ENCODE assay signal across 19 cellular contexts in the genomic region with DNA sequence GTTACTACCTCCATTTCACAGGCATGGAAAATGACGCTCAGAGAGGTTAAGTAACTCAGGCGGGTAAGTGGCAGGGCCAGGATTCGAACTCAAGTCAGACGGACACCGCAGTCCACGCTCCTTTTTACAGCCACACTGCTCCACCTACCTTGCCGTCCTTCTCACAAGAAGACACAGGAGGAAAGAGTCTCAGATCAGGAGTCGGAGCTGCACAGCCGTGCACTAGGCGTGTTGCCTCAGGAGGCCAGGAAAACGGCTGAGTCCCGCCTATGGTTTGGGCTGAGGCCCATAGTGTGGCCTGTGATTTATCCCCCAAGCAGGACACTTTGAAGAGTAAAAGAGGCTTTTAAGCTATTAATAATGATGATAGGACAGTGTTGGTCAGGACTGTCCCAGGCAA. TPM values are rescaled to one million over a fixed set of nuclear protein-coding genes. Genes with fewer than 3 reads are reported as not detected.
DNase-seq lines count a peak whose midpoint lies in the region; ATAC-seq lines count a peak whose summit lies in the region.
"Had no signal": no experiment of that assay in that cellular context is flagged by ENCODE, and none has a peak within 500 bp of the region (broad histone marks: within the 10 kb centered on the region; RNA-seq: fewer than 3 reads in every experiment).

No MANE protein-coding gene starts in this region.

- peaks cover 17% of the 10 kb centered on the region for H3K36me3 Mint-ChIP-seq in activated CD8-positive, alpha-beta memory T cell treated with anti-CD3 and anti-CD28 coated beads, Interleukin-2, amount 10 ng/mL, durations not matched to agents 7 days and 5 days
- H3K36me3 Mint-ChIP-seq in T-cell = peaks cover 4% of the 10 kb centered on the region
- peaks cover 12% of the 10 kb centered on the region for H3K36me3 Mint-ChIP-seq in activated naive CD8-positive, alpha-beta T cell
- H3K36me3 Mint-ChIP-seq in naive thymus-derived CD4-positive, alpha-beta T cell = peaks cover 0 to 40% (median 0%) of the 10 kb centered on the region in 5 donors

- no peaks in the 10 kb centered on the region for H3K36me3 ChIP-seq in naive thymus-derived CD4-positive, alpha-beta T cell (ENCODE audit: control insufficient read depth in 2 of 3, insufficient read depth in 3 of 3, low read length in 3 of 3)

- DNase-seq in activated CD8-positive, alpha-beta memory T cell treated with anti-CD3 and anti-CD28 coated beads, Interleukin-2, amount 50 U/mL, for 48 hours = peak; percentile 48
- DNase-seq in activated CD8-positive, alpha-beta memory T cell treated with anti-CD3 and anti-CD28 coated beads, Interleukin-2, amount 10 ng/mL, durations not matched to agents 7 days and 5 days = no peak
- DNase-seq in T-cell = peak in 1 of 34 experiments; percentile 11
- DNase-seq in naive thymus-derived CD4-positive, alpha-beta T cell = peak in 1 of 9 donors; percentile 16
- DNase-seq in midbrain (lab: John Stamatoyannopoulos, UW) = no peak
- DNase-seq in amniotic stem cell (lab: John Stamatoyannopoulos, UW) = no peak
- DNase-seq: HCEC 1CT, NCI-H1417, NCI-H2029, NCI-H2171 treated with DMSO at 0.1 percent for 48 hours, NCI-H774 had no signal

- H3K4me1 Mint-ChIP-seq in activated CD8-positive, alpha-beta memory T cell treated with anti-CD3 and anti-CD28 coated beads, Interleukin-2, amount 10 ng/mL, durations not matched to agents 7 days and 5 days = peaks cover 70% of the 10 kb centered on the region
- H3K4me1 Mint-ChIP-seq in T-cell = peaks cover 61 to 70% (median 65%) of the 10 kb centered on the region in 3 donors
- peaks cover 74% of the 10 kb centered on the region for H3K4me1 Mint-ChIP-seq in activated naive CD8-positive, alpha-beta T cell (ENCODE audit: low read depth)
- peaks cover 36 to 78% (median 69%) of the 10 kb centered on the region in 7 donors for H3K4me1 Mint-ChIP-seq in naive thymus-derived CD4-positive, alpha-beta T cell

- H3K27me3 ChIP-seq in naive thymus-derived CD4-positive, alpha-beta T cell (ENCODE audit: control insufficient read depth in 2 of 2, insufficient read depth in 2 of 2, low read length in 2 of 2) = no peaks in the 10 kb centered on the region

- no peak overlapping the region for H3K4me3 ChIP-seq in naive thymus-derived CD4-positive, alpha-beta T cell (ENCODE audit: low read length)

- H3K4me3 Mint-ChIP-seq in activated CD8-positive, alpha-beta memory T cell treated with anti-CD3 and anti-CD28 coated beads, Interleukin-2, amount 10 ng/mL, durations not matched to agents 7 days and 5 days = no peak overlapping the region
- no peak overlapping the region for H3K4me3 Mint-ChIP-seq in T-cell
- no peak overlapping the region for H3K4me3 Mint-ChIP-seq in activated naive CD8-positive, alpha-beta T cell
- no peak overlapping the region for H3K4me3 Mint-ChIP-seq in naive thymus-derived CD4-positive, alpha-beta T cell
- H3K4me3 Mint-ChIP-seq: CD14-positive monocyte, IgD-negative memory B cell had no signal

- no peaks in the 10 kb centered on the region for H3K9me3 ChIP-seq in naive thymus-derived CD4-positive, alpha-beta T cell (ENCODE audit: control insufficient read depth in 2 of 3, low read length in 3 of 3)

- CTCF ChIA-PET in activated CD8-positive, alpha-beta memory T cell treated with anti-CD3 and anti-CD28 coated beads, Interleukin-2, amount 10 ng/mL, durations not matched to agents 7 days and 5 days (lab: Charles Lee) = interaction anchor here (0.7 to 1.7 kb wide), 2 partner anchors 16 to 95 kb away, joined by 3 to 8 read pairs; no protein-coding TSS in a partner anchor
- CTCF ChIA-PET in T-cell (lab: Charles Lee) = interaction anchor here in 1 of 2 donors (0.8 to 0.9 kb wide), 2 partner anchors 16 to 55 kb away, joined by 4 to 5 read pairs; no protein-coding TSS in a partner anchor
- CTCF ChIA-PET in naive thymus-derived CD4-positive, alpha-beta T cell (lab: Charles Lee) = no interaction called here

- intact Hi-C loops in naive thymus-derived CD4-positive, alpha-beta T cell (cut with micrococcal nuclease) = no loop called here

- no peaks in the 10 kb centered on the region for H3K27me3 Mint-ChIP-seq in activated CD8-positive, alpha-beta memory T cell treated with anti-CD3 and anti-CD28 coated beads, Interleukin-2, amount 10 ng/mL, durations not matched to agents 7 days and 5 days
- H3K27me3 Mint-ChIP-seq in T-cell = no peaks in the 10 kb centered on the region
- H3K27me3 Mint-ChIP-seq in activated naive CD8-positive, alpha-beta T cell = no peaks in the 10 kb centered on the region
- H3K27me3 Mint-ChIP-seq in naive thymus-derived CD4-positive, alpha-beta T cell = no peaks in the 10 kb centered on the region

- no peak for ATAC-seq in activated CD8-positive, alpha-beta memory T cell treated with anti-CD3 and anti-CD28 coated beads, Interleukin-2, amount 10 ng/mL, durations not matched to agents 7 days and 5 days
- no peak for ATAC-seq in T-cell (replicated peaks in 1 of 4)
- no peak for ATAC-seq in naive thymus-derived CD4-positive, alpha-beta T cell
- no peak for ATAC-seq in GM18858 (IDR thresholded peaks at IDR 0.05; ENCODE audit: unreplicated experiment)

- H3K4me1 ChIP-seq in naive thymus-derived CD4-positive, alpha-beta T cell (ENCODE audit: control insufficient read depth in 2 of 2, insufficient read depth in 2 of 2, low read length in 2 of 2) = peaks cover 21 to 42% of the 10 kb centered on the region in 2 donors

- H3K27ac ChIP-seq in naive thymus-derived CD4-positive, alpha-beta T cell (ENCODE audit: low read depth, low read length) = no peak overlapping the region

- POLR2A ChIA-PET in T-cell (lab: Charles Lee) = interaction anchor here in 1 of 2 donors (0.6 kb wide), 1 partner anchor 12 kb away, joined by 3 read pairs; no protein-coding TSS in a partner anchor
- POLR2A ChIA-PET in naive thymus-derived CD4-positive, alpha-beta T cell (lab: Charles Lee) = interaction anchor here (0.7 to 6.2 kb wide), 6 partner anchors 8 to 87 kb away, joined by 3 to 48 read pairs (median 9); no protein-coding TSS in a partner anchor

- no peak overlapping the region for H3K27ac Mint-ChIP-seq in activated CD8-positive, alpha-beta memory T cell treated with anti-CD3 and anti-CD28 coated beads, Interleukin-2, amount 10 ng/mL, durations not matched to agents 7 days and 5 days
- peak overlapping the region; percentile 19 to 48 for H3K27ac Mint-ChIP-seq in T-cell
- H3K27ac Mint-ChIP-seq in activated naive CD8-positive, alpha-beta T cell = peak overlapping the region; percentile 64
- peak overlapping the region in 6 of 9 donors; percentile 8 to 62 (median 14) for H3K27ac Mint-ChIP-seq in naive thymus-derived CD4-positive, alpha-beta T cell

- no peaks in the 10 kb centered on the region for H3K9me3 Mint-ChIP-seq in activated CD8-positive, alpha-beta memory T cell treated with anti-CD3 and anti-CD28 coated beads, Interleukin-2, amount 10 ng/mL, durations not matched to agents 7 days and 5 days (ENCODE audit: low read depth)
- no peaks in the 10 kb centered on the region for H3K9me3 Mint-ChIP-seq in T-cell
- H3K9me3 Mint-ChIP-seq in activated naive CD8-positive, alpha-beta T cell (ENCODE audit: low read depth) = no peaks in the 10 kb centered on the region
- H3K9me3 Mint-ChIP-seq in naive thymus-derived CD4-positive, alpha-beta T cell = no peaks in the 10 kb centered on the region
- H3K9me3 Mint-ChIP-seq: IgD-negative memory B cell had no signal

RNA-seq across cellular contexts. Expression of a gene that starts 44.7 kb away (rescaled TPM):
- total RNA-seq in activated CD8-positive, alpha-beta memory T cell treated with anti-CD3 and anti-CD28 coated beads, Interleukin-2, amount 10 ng/mL, durations not matched to agents 7 days and 5 days = 100 to 1,000 TPM; 134 to 152 TPM
- total RNA-seq in T-cell = 100 to 1,000 TPM; 227 to 387 (median 255) TPM
- 100 to 1,000 TPM; 180 to 399 (median 224) TPM for total RNA-seq in naive thymus-derived CD4-positive, alpha-beta T cell
- polyA plus RNA-seq in naive thymus-derived CD4-positive, alpha-beta T cell = 100 to 1,000 TPM; 217 to 371 TPM
- total RNA-seq: A673, HT1080, LHCN-M2, NCI-H460 had no signal
